In genomic region chr12:117100851-117101673, GRCh38 we compare ENCODE assay signal across 2 cellular contexts.
A peak's percentile ranks its signal among the peaks of the same experiment; 100 is the strongest.
TF ChIP-seq lines count a peak whose summit lies in the region.

No MANE protein-coding gene starts in this region.

TF ChIP-seq in A549, 52 proteins besides CTCF, POLR2A, EP300 and RAD21:
- peak; percentile 34; the same call in 1 of the 2 replicates for TF ChIP-seq USF2 (IDR thresholded peaks at IDR 0.05)
- TF ChIP-seq SMC3 (IDR thresholded peaks at IDR 0.05): 0 out of 3 replicates have a peak, but pooled peaks have one; percentile 23
- TF ChIP-seq HOXB5 (CRISPR knock-in tag; IDR thresholded peaks at IDR 0.05): no peak

TF ChIP-seq in K562, 482 proteins besides CTCF, POLR2A, EP300 and RAD21:
- peak; percentile 90 for TF ChIP-seq ZNF121 (CRISPR knock-in tag; conservative IDR thresholded peaks at IDR 0.05)
- TF ChIP-seq DDX20 (tag; IDR thresholded peaks at IDR 0.05; ENCODE audit: low read depth): no peak
- TF ChIP-seq TFAP4 (CRISPR knock-in tag; IDR thresholded peaks at IDR 0.05; ENCODE audit: borderline replicate concordance): 0 out of 2 replicates have a peak, but pooled peaks have one; percentile 10
